ENCODE assay signal across 1 cellular context in genomic region chr4:102501176-102501634, GRCh38.
A peak's percentile ranks its signal among the peaks of the same experiment; 100 is the strongest.
TF ChIP-seq lines count a peak whose summit lies in the region.

TSS of gene NFKB1 (plus strand) at chr4:102501359. CDS start at chr4:102525519, 24,160 bp downstream.

TF ChIP-seq in K562, 482 proteins besides CTCF, POLR2A, EP300 and RAD21 (continued from another document):
- TF ChIP-seq TSHZ1 (CRISPR knock-in tag; IDR thresholded peaks at IDR 0.05), result no peak
- TF ChIP-seq ZNF696 (CRISPR knock-in tag; conservative IDR thresholded peaks at IDR 0.05), result no peak
- no peak for TF ChIP-seq NR0B1 (IDR thresholded peaks at IDR 0.05; ENCODE audit: partially characterized antibody)
- TF ChIP-seq, protein P1, sequence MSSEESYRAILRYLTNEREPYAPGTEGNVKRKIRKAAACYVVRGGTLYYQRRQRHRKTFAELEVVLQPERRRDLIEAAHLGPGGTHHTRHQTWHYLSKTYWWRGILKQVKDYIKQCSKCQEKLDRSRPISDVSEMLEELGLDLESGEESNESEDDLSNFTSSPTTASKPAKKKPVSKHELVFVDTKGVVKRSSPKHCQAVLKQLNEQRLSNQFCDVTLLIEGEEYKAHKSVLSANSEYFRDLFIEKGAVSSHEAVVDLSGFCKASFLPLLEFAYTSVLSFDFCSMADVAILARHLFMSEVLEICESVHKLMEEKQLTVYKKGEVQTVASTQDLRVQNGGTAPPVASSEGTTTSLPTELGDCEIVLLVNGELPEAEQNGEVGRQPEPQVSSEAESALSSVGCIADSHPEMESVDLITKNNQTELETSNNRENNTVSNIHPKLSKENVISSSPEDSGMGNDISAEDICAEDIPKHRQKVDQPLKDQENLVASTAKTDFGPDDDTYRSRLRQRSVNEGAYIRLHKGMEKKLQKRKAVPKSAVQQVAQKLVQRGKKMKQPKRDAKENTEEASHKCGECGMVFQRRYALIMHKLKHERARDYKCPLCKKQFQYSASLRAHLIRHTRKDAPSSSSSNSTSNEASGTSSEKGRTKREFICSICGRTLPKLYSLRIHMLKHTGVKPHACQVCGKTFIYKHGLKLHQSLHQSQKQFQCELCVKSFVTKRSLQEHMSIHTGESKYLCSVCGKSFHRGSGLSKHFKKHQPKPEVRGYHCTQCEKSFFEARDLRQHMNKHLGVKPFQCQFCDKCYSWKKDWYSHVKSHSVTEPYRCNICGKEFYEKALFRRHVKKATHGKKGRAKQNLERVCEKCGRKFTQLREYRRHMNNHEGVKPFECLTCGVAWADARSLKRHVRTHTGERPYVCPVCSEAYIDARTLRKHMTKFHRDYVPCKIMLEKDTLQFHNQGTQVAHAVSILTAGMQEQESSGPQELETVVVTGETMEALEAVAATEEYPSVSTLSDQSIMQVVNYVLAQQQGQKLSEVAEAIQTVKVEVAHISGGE (CRISPR knock-in tag; IDR thresholded peaks at IDR 0.05), result 0 out of 6 replicates have a peak, but pooled peaks of 1 of the 3 experiments have one; percentile 32
- TF ChIP-seq ZNF644 (tag; IDR thresholded peaks at IDR 0.05; ENCODE audit: low read depth), result no peak
- no peak for TF ChIP-seq ZNF75A (CRISPR knock-in tag; IDR thresholded peaks at IDR 0.05)
- TF ChIP-seq CC2D1A (IDR thresholded peaks at IDR 0.05), result no peak
- TF ChIP-seq, protein P2, sequence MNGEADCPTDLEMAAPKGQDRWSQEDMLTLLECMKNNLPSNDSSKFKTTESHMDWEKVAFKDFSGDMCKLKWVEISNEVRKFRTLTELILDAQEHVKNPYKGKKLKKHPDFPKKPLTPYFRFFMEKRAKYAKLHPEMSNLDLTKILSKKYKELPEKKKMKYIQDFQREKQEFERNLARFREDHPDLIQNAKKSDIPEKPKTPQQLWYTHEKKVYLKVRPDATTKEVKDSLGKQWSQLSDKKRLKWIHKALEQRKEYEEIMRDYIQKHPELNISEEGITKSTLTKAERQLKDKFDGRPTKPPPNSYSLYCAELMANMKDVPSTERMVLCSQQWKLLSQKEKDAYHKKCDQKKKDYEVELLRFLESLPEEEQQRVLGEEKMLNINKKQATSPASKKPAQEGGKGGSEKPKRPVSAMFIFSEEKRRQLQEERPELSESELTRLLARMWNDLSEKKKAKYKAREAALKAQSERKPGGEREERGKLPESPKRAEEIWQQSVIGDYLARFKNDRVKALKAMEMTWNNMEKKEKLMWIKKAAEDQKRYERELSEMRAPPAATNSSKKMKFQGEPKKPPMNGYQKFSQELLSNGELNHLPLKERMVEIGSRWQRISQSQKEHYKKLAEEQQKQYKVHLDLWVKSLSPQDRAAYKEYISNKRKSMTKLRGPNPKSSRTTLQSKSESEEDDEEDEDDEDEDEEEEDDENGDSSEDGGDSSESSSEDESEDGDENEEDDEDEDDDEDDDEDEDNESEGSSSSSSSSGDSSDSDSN (IDR thresholded peaks at IDR 0.05; ENCODE audit: borderline replicate concordance in 1 of 2, low read depth in 2 of 2, low read length in 2 of 2), result peak in 1 of 2 experiments; percentile 62; a peak in 2 of 4 replicates
- TF ChIP-seq RBFOX2 (IDR thresholded peaks at IDR 0.05; ENCODE audit: low read depth, low read length), result peak; percentile 60; the same call in 1 of the 2 replicates
- TF ChIP-seq, protein P3, sequence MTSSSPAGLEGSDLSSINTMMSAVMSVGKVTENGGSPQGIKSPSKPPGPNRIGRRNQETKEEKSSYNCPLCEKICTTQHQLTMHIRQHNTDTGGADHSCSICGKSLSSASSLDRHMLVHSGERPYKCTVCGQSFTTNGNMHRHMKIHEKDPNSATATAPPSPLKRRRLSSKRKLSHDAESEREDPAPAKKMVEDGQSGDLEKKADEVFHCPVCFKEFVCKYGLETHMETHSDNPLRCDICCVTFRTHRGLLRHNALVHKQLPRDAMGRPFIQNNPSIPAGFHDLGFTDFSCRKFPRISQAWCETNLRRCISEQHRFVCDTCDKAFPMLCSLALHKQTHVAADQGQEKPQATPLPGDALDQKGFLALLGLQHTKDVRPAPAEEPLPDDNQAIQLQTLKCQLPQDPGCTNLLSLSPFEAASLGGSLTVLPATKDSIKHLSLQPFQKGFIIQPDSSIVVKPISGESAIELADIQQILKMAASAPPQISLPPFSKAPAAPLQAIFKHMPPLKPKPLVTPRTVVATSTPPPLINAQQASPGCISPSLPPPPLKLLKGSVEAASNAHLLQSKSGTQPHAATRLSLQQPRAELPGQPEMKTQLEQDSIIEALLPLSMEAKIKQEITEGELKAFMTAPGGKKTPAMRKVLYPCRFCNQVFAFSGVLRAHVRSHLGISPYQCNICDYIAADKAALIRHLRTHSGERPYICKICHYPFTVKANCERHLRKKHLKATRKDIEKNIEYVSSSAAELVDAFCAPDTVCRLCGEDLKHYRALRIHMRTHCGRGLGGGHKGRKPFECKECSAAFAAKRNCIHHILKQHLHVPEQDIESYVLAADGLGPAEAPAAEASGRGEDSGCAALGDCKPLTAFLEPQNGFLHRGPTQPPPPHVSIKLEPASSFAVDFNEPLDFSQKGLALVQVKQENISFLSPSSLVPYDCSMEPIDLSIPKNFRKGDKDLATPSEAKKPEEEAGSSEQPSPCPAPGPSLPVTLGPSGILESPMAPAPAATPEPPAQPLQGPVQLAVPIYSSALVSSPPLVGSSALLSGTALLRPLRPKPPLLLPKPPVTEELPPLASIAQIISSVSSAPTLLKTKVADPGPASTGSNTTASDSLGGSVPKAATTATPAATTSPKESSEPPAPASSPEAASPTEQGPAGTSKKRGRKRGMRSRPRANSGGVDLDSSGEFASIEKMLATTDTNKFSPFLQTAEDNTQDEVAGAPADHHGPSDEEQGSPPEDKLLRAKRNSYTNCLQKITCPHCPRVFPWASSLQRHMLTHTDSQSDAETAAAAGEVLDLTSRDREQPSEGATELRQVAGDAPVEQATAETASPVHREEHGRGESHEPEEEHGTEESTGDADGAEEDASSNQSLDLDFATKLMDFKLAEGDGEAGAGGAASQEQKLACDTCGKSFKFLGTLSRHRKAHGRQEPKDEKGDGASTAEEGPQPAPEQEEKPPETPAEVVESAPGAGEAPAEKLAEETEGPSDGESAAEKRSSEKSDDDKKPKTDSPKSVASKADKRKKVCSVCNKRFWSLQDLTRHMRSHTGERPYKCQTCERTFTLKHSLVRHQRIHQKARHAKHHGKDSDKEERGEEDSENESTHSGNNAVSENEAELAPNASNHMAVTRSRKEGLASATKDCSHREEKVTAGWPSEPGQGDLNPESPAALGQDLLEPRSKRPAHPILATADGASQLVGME (CRISPR knock-in tag; IDR thresholded peaks at IDR 0.05), result no peak
- no peak for TF ChIP-seq SNRNP70 (optimal IDR thresholded peaks at IDR 0.05; ENCODE audit: low read depth, low read length)
- TF ChIP-seq MAFF (IDR thresholded peaks at IDR 0.05; ENCODE audit: low read length), result no peak
- TF ChIP-seq, protein P4, sequence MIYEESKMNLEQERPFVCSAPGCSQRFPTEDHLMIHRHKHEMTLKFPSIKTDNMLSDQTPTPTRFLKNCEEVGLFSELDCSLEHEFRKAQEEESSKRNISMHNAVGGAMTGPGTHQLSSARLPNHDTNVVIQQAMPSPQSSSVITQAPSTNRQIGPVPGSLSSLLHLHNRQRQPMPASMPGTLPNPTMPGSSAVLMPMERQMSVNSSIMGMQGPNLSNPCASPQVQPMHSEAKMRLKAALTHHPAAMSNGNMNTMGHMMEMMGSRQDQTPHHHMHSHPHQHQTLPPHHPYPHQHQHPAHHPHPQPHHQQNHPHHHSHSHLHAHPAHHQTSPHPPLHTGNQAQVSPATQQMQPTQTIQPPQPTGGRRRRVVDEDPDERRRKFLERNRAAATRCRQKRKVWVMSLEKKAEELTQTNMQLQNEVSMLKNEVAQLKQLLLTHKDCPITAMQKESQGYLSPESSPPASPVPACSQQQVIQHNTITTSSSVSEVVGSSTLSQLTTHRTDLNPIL (CRISPR knock-in tag; IDR thresholded peaks at IDR 0.05), result no peak
- TF ChIP-seq ZFP30 (CRISPR knock-in tag; IDR thresholded peaks at IDR 0.05; ENCODE audit: borderline replicate concordance), result no peak
- TF ChIP-seq POLR2G (IDR thresholded peaks at IDR 0.05; ENCODE audit: low read depth, low read length), result no peak
- no peak for TF ChIP-seq DEAF1 (CRISPR knock-in tag; IDR thresholded peaks at IDR 0.05)
- TF ChIP-seq STAG1 (CRISPR knock-in tag; IDR thresholded peaks at IDR 0.05; ENCODE audit: borderline replicate concordance), result no peak
- TF ChIP-seq NCOA6 (IDR thresholded peaks at IDR 0.05), result peak; percentile 72
- peak; percentile 41; the same call in 1 of the 2 replicates for TF ChIP-seq EGR1 (conservative IDR thresholded peaks at IDR 0.05)
- no peak for TF ChIP-seq GTF2A2 (tag; IDR thresholded peaks at IDR 0.05)
- no peak for TF ChIP-seq CBX2 (IDR thresholded peaks at IDR 0.05; ENCODE audit: insufficient read depth, low read length, poor library complexity, severe bottlenecking)
- no peak for TF ChIP-seq MAZ (CRISPR knock-in tag; conservative IDR thresholded peaks at IDR 0.05 in 1 of 2, IDR thresholded peaks at IDR 0.05 in 1 of 2)
- no peak for TF ChIP-seq ATF7 (IDR thresholded peaks at IDR 0.05)
- no peak for TF ChIP-seq HMBOX1 (IDR thresholded peaks at IDR 0.05)
- TF ChIP-seq PURB (CRISPR knock-in tag; IDR thresholded peaks at IDR 0.05; ENCODE audit: low read depth), result no peak
